In genomic region chr4:142563682-142564291, GRCh38 we compare ENCODE assay signal across 15 cellular contexts.
DNase-seq lines count a peak whose midpoint lies in the region; ATAC-seq, FAIRE-seq and TF ChIP-seq lines count a peak whose summit lies in the region.
"Had no signal": no experiment of that assay in that cellular context is flagged by ENCODE, and none has a peak within 500 bp of the region (broad histone marks: within the 10 kb centered on the region; RNA-seq: fewer than 3 reads in every experiment).

No MANE protein-coding gene starts in this region.

- H3K4me3 ChIP-seq in astrocyte (ENCODE audit: insufficient read depth, low read depth, low read length) = no peak overlapping the region
- H3K4me3 ChIP-seq in mesendoderm (ENCODE audit: low read length) = no peak overlapping the region

- H4K20me1 ChIP-seq in astrocyte (ENCODE audit: insufficient read depth, low read length) = no peaks in the 10 kb centered on the region

- no peaks in the 10 kb centered on the region for H3K27me3 Mint-ChIP-seq in T-helper 2 cell treated with Interferon-gamma antibody and Interleukin-4, amounts not matched to agents 5 μg/mL and 100 μg/mL, for 36 hours (ENCODE audit: low read depth)
- no peaks in the 10 kb centered on the region for H3K27me3 Mint-ChIP-seq in astrocyte (ENCODE audit: low read depth, unreplicated experiment)
- H3K27me3 Mint-ChIP-seq: memory B cell had no signal

- no CpG with 5 or more reads among the region's 6 CpGs for WGBS in mesendoderm (ENCODE audit: extremely low coverage, insufficient coverage, low lambda C conversion rate)

- no peaks in the 10 kb centered on the region for H3K79me2 ChIP-seq in astrocyte (ENCODE audit: insufficient read depth, low read length)
- H3K79me2 ChIP-seq in mesendoderm (ENCODE audit: control insufficient read depth, insufficient read depth, low read length) = no peaks in the 10 kb centered on the region

- H4K8ac ChIP-seq in mesendoderm (ENCODE audit: low read depth, low read length) = no peak overlapping the region

- no peak overlapping the region for H3K18ac ChIP-seq in mesendoderm (ENCODE audit: low read length)

- H3K4me2 ChIP-seq in astrocyte (ENCODE audit: low read length) (no peak overlapping the region), mesendoderm (ENCODE audit: low read length) (no peak overlapping the region)

- H3K27me3 ChIP-seq in astrocyte (ENCODE audit: insufficient read depth, low read length) = no peaks in the 10 kb centered on the region
- no peaks in the 10 kb centered on the region for H3K27me3 ChIP-seq in mesendoderm (ENCODE audit: insufficient read depth, low read length, poor library complexity)

- no peaks in the 10 kb centered on the region for H3K36me3 Mint-ChIP-seq in T-helper 2 cell treated with Interferon-gamma antibody and Interleukin-4, amounts not matched to agents 5 μg/mL and 100 μg/mL, for 36 hours (ENCODE audit: low read depth)
- no peaks in the 10 kb centered on the region for H3K36me3 Mint-ChIP-seq in astrocyte (ENCODE audit: low read depth, unreplicated experiment)
- H3K36me3 Mint-ChIP-seq: memory B cell had no signal

- intact Hi-C loops in head of caudate nucleus (cut with DNase I) = no loop called here

- no peak overlapping the region for H2AK5ac ChIP-seq in mesendoderm (ENCODE audit: low read length)

- no peak overlapping the region for H3K56ac ChIP-seq in mesendoderm (ENCODE audit: low read length)

- no peak overlapping the region for H3K27ac ChIP-seq in astrocyte (ENCODE audit: low read depth, low read length)
- no peak overlapping the region for H3K27ac ChIP-seq in mesendoderm (ENCODE audit: low read depth, low read length)

- no peak overlapping the region for H2BK120ac ChIP-seq in mesendoderm (ENCODE audit: low read depth, low read length)

- H3K23ac ChIP-seq in mesendoderm (ENCODE audit: low read length) = no peak overlapping the region

- no peak overlapping the region for H2BK5ac ChIP-seq in mesendoderm (ENCODE audit: low read length)

- H3K79me1 ChIP-seq in mesendoderm (ENCODE audit: low read length) = no peaks in the 10 kb centered on the region

- H3K4ac ChIP-seq in mesendoderm (ENCODE audit: low read depth, low read length) = no peak overlapping the region

- H3K27ac Mint-ChIP-seq in T-helper 2 cell treated with Interferon-gamma antibody and Interleukin-4, amounts not matched to agents 5 μg/mL and 100 μg/mL, for 36 hours = peak overlapping the region; percentile 62
- peak overlapping the region; percentile 87 for H3K27ac Mint-ChIP-seq in astrocyte (ENCODE audit: unreplicated experiment)
- H3K27ac Mint-ChIP-seq: memory B cell had no signal

- no peaks in the 10 kb centered on the region for H3K9me3 Mint-ChIP-seq in T-helper 2 cell treated with Interferon-gamma antibody and Interleukin-4, amounts not matched to agents 5 μg/mL and 100 μg/mL, for 36 hours
- peaks cover 1% of the 10 kb centered on the region for H3K9me3 Mint-ChIP-seq in astrocyte (ENCODE audit: unreplicated experiment)

- FAIRE-seq in astrocyte (lab: Jason Lieb, UNC) = no peak
- FAIRE-seq: A204.1 had no signal

- no peaks in the 10 kb centered on the region for H3K36me3 ChIP-seq in astrocyte (ENCODE audit: insufficient read depth, low read length)
- no peaks in the 10 kb centered on the region for H3K36me3 ChIP-seq in mesendoderm (ENCODE audit: control insufficient read depth, insufficient read depth, low read length)

- peaks cover 53% of the 10 kb centered on the region for H3K4me1 Mint-ChIP-seq in T-helper 2 cell treated with Interferon-gamma antibody and Interleukin-4, amounts not matched to agents 5 μg/mL and 100 μg/mL, for 36 hours (ENCODE audit: low read depth)
- H3K4me1 Mint-ChIP-seq in astrocyte (ENCODE audit: low read depth, unreplicated experiment) = peaks cover 36% of the 10 kb centered on the region
- H3K4me1 Mint-ChIP-seq: memory B cell had no signal

- H4K5ac ChIP-seq in mesendoderm (ENCODE audit: low read length) = no peak overlapping the region

- peaks cover 11% of the 10 kb centered on the region for H3K4me1 ChIP-seq in astrocyte (ENCODE audit: insufficient read depth, low read length)
- H3K4me1 ChIP-seq in mesendoderm (ENCODE audit: control insufficient read depth, low read depth, low read length) = no peaks in the 10 kb centered on the region

- H2AFZ ChIP-seq in astrocyte (ENCODE audit: low read depth, low read length) = no peak overlapping the region

- H2BK15ac ChIP-seq in mesendoderm (replicated peaks; ENCODE audit: low read depth) = no peak overlapping the region

- TF ChIP-seq CTCF in astrocyte (IDR thresholded peaks at IDR 0.05; ENCODE audit: insufficient read depth, low read depth, low read length) = no peak

- ATAC-seq in HG03432 (IDR thresholded peaks at IDR 0.05; ENCODE audit: unreplicated experiment) = peak; percentile 41

- peak overlapping the region; percentile 15 for H3K4me3 Mint-ChIP-seq in T-helper 2 cell treated with Interferon-gamma antibody and Interleukin-4, amounts not matched to agents 5 μg/mL and 100 μg/mL, for 36 hours
- H3K4me3 Mint-ChIP-seq in astrocyte (ENCODE audit: unreplicated experiment) = no peak overlapping the region
- H3K4me3 Mint-ChIP-seq: memory B cell had no signal

- DNase-seq in T-helper 2 cell treated with Interferon-gamma antibody and Interleukin-4, amounts not matched to agents 5 μg/mL and 100 μg/mL, for 36 hours (ENCODE audit: low spot score) = no peak
- DNase-seq in T-helper 2 cell (no peak), astrocyte (ENCODE audit: low read depth) (peak; percentile 55), mesendoderm (peak; percentile 48), head of caudate nucleus (no peak), NCI-H82 (lab: John Stamatoyannopoulos, UW) (no peak), NCI-H446 (lab: John Stamatoyannopoulos, UW) (no peak)
- DNase-seq: DND-41; KG1; posterior cingulate gyrus; stimulated activated CD4-positive, alpha-beta T cell treated with anti-CD3 and anti-CD28 coated beads, Interleukin-4, amount 100 ng/mL, for 1 hour; substantia nigra had no signal

- no peaks in the 10 kb centered on the region for H3K9me3 ChIP-seq in astrocyte (ENCODE audit: insufficient read depth, low read depth, low read length)

- H3K9ac ChIP-seq in astrocyte (ENCODE audit: low read length) = no peak overlapping the region
- H3K9ac ChIP-seq in mesendoderm (ENCODE audit: low read length) = no peak overlapping the region

Comparison
In these comparisons a context has a peak if more than half of its experiments do, and no peak if none do; other contexts are left out.
1. DNase-seq: peak in astrocyte (single experiment) and mesendoderm (single experiment); none in T-helper 2 cell treated with Interferon-gamma antibody and Interleukin-4, amounts not matched to agents 5 μg/mL and 100 μg/mL, for 36 hours (single experiment), T-helper 2 cell (0 of 5), head of caudate nucleus (0 of 42), NCI-H82 (single experiment) and NCI-H446 (0 of 2).